Comparison of ENCODE assay signal across 8 cellular contexts in genomic region chr19:45770192-45771101, GRCh38. TPM values are rescaled to one million over a fixed set of nuclear protein-coding genes. Genes with fewer than 3 reads are reported as not detected.
DNase-seq lines count a peak whose midpoint lies in the region; ATAC-seq lines count a peak whose summit lies in the region.

No MANE protein-coding gene starts in this region.

- H3K9me3 Mint-ChIP-seq in activated CD4-positive, alpha-beta T cell treated with anti-CD3 and anti-CD28 coated beads, Interleukin-2, amount 10 ng/mL, durations not matched to agents 24 days and 14 days, result no peaks in the 10 kb centered on the region

- ATAC-seq in GM19035 (IDR thresholded peaks at IDR 0.05; ENCODE audit: unreplicated experiment), result peak; percentile 52
- peak; percentile 52 for ATAC-seq in HG03378 (IDR thresholded peaks at IDR 0.05; ENCODE audit: unreplicated experiment)
- peak; percentile 71 for ATAC-seq in left lobe of liver

- H3K27ac Mint-ChIP-seq in activated CD4-positive, alpha-beta T cell treated with anti-CD3 and anti-CD28 coated beads, Interleukin-2, amount 10 ng/mL, durations not matched to agents 24 days and 14 days, result peak overlapping the region; percentile 56

- peaks cover 20% of the 10 kb centered on the region for H3K27me3 Mint-ChIP-seq in activated CD4-positive, alpha-beta T cell treated with anti-CD3 and anti-CD28 coated beads, Interleukin-2, amount 10 ng/mL, durations not matched to agents 24 days and 14 days

- intact Hi-C loops in activated CD4-positive, alpha-beta T cell treated with anti-CD3 and anti-CD28 coated beads, Interleukin-2, amount 10 ng/mL, durations not matched to agents 24 days and 14 days (cut with micrococcal nuclease), result loop anchor here (1.0 kb wide), 3 partner anchors 9 to 29 kb away; partner anchors contain the start of gene DMWD

- peaks cover 12% of the 10 kb centered on the region for H3K4me1 Mint-ChIP-seq in activated CD4-positive, alpha-beta T cell treated with anti-CD3 and anti-CD28 coated beads, Interleukin-2, amount 10 ng/mL, durations not matched to agents 24 days and 14 days

- peak overlapping the region; percentile 93 for H3K4me3 Mint-ChIP-seq in activated CD4-positive, alpha-beta T cell treated with anti-CD3 and anti-CD28 coated beads, Interleukin-2, amount 10 ng/mL, durations not matched to agents 24 days and 14 days

- DNase-seq in AG20443 (ENCODE audit: low spot score), result peak; percentile 95
- DNase-seq in NCI-H510A (lab: John Stamatoyannopoulos, UW), result peak; percentile 99
- peak; percentile 97 for DNase-seq in activated CD4-positive, alpha-beta T cell treated with anti-CD3 and anti-CD28 coated beads, Interleukin-2, amount 10 ng/mL, durations not matched to agents 24 days and 14 days
- peak; percentile 90 for DNase-seq in dedifferentiated amniotic fluid mesenchymal stem cell (ENCODE audit: extremely low spot score)
- DNase-seq in left lobe of liver (ENCODE audit: low spot score), result peak; percentile 98
- DNase-seq in stimulated activated CD4-positive, alpha-beta T cell treated with anti-CD3 and anti-CD28 coated beads, Interleukin-2, amount 100 ng/mL, for 24 hours, result peak; percentile 90 to 91

- H3K36me3 Mint-ChIP-seq in activated CD4-positive, alpha-beta T cell treated with anti-CD3 and anti-CD28 coated beads, Interleukin-2, amount 10 ng/mL, durations not matched to agents 24 days and 14 days (ENCODE audit: low read depth), result no peaks in the 10 kb centered on the region

RNA-seq across cellular contexts. Expression of gene SIX5, which starts 1.4 kb away (rescaled TPM):
- total RNA-seq in activated CD4-positive, alpha-beta T cell treated with anti-CD3 and anti-CD28 coated beads, Interleukin-2, amount 10 ng/mL, durations not matched to agents 24 days and 14 days, result 4.3 and 4.8 TPM in 2 replicates
- total RNA-seq in left lobe of liver, result 12.1 TPM

RNA-seq across cellular contexts. Expression of gene DMPK, which starts 11.8 kb away (rescaled TPM):
- total RNA-seq in activated CD4-positive, alpha-beta T cell treated with anti-CD3 and anti-CD28 coated beads, Interleukin-2, amount 10 ng/mL, durations not matched to agents 24 days and 14 days, result 16.9 and 19.7 TPM in 2 replicates
- 7.8 TPM for total RNA-seq in left lobe of liver

RNA-seq across cellular contexts. Expression of gene DMWD, which starts 22.2 kb away (rescaled TPM):
- 49.6 and 50.7 TPM in 2 replicates for total RNA-seq in activated CD4-positive, alpha-beta T cell treated with anti-CD3 and anti-CD28 coated beads, Interleukin-2, amount 10 ng/mL, durations not matched to agents 24 days and 14 days
- total RNA-seq in left lobe of liver, result 13.9 TPM

RNA-seq across cellular contexts. Expression of gene MEIOSIN, which starts 37.2 kb away (rescaled TPM):
- not detected in 2 replicates for total RNA-seq in activated CD4-positive, alpha-beta T cell treated with anti-CD3 and anti-CD28 coated beads, Interleukin-2, amount 10 ng/mL, durations not matched to agents 24 days and 14 days
- total RNA-seq in left lobe of liver, result not detected

RNA-seq across cellular contexts. Expression of gene FBXO46, which starts 39.8 kb away (rescaled TPM):
- 34.2 and 34.7 TPM in 2 replicates for total RNA-seq in activated CD4-positive, alpha-beta T cell treated with anti-CD3 and anti-CD28 coated beads, Interleukin-2, amount 10 ng/mL, durations not matched to agents 24 days and 14 days
- total RNA-seq in left lobe of liver, result 8.2 TPM

Comparison
In these comparisons a context has a peak if more than half of its experiments do, and no peak if none do; other contexts are left out.
1. Peak in every context shown above with its lines: DNase-seq and ATAC-seq.